29 cellular contexts compared by ENCODE assay signal in the genomic region with DNA sequence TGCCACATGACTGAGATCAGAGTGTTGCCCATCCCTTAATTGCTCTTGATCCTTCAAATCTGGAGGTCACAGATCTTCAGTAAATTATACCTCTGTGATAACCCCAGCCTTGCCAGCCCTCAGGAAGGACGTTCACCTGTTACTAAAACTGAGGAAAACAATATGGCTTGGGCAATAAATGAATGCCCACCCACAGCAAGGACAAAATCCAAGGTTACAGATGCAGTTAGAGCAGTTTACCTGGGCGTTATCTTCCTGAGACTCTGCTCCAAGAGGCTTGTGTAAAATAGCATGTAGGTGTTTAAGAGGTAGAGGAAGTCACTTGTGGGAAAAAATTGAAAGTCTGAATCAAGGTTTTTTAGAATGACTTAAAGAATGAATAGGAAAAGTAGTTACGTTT.
"Had no signal": no experiment of that assay in that cellular context is flagged by ENCODE, and none has a peak within 500 bp of the region (broad histone marks: within the 10 kb centered on the region; RNA-seq: fewer than 3 reads in every experiment).

No MANE protein-coding gene starts in this region.

- H3K36me3 Mint-ChIP-seq: activated naive CD8-positive, alpha-beta T cell; WTC11 had no signal

- H3K27ac Mint-ChIP-seq: activated CD8-positive, alpha-beta T cell treated with anti-CD3 and anti-CD28 coated beads for 36 hours; activated naive CD8-positive, alpha-beta T cell; activated T-helper 17 cell treated with anti-CD3 and anti-CD28 coated beads, Interleukin-2, amount 50 U/mL, for 72 hours; dendritic cell treated with granulocyte-macrophage colony-stimulating factor and Interleukin-4, amounts not matched to agents 40 ng/mL and 50 ng/mL, for 4 days; endodermal cell; T-helper 17 cell; WTC11 had no signal

- H3K4me3 Mint-ChIP-seq: activated CD8-positive, alpha-beta T cell treated with anti-CD3 and anti-CD28 coated beads for 36 hours; activated naive CD8-positive, alpha-beta T cell; activated T-cell treated with anti-CD3 and anti-CD28 coated beads, Interleukin-2, amount 50 U/mL, for 4 hours; activated T-helper 17 cell treated with anti-CD3 and anti-CD28 coated beads, Interleukin-2, amount 50 U/mL, for 72 hours; dendritic cell treated with granulocyte-macrophage colony-stimulating factor and Interleukin-4, amounts not matched to agents 40 ng/mL and 50 ng/mL, for 4 days; endodermal cell; T-helper 17 cell; WTC11 had no signal

- H3K4me1 Mint-ChIP-seq: activated T-helper 17 cell treated with anti-CD3 and anti-CD28 coated beads, Interleukin-2, amount 50 U/mL, for 72 hours; endodermal cell; T-helper 17 cell; WTC11 had no signal

- H3K36me3 ChIP-seq: gastrocnemius medialis had no signal

- H3K4me3 ChIP-seq: body of pancreas, coronary artery, dorsolateral prefrontal cortex, gastrocnemius medialis had no signal

- DNase-seq: activated CD4-positive, alpha-beta T cell treated with anti-CD3 and anti-CD28 coated beads for 1 hour; activated CD4-positive, alpha-beta T cell treated with anti-CD3 and anti-CD28 coated beads for 48 hours; activated CD4-positive, alpha-beta T cell treated with anti-CD3 and anti-CD28 coated beads, Interleukin-2, amount 50 U/mL, for 1 hour; activated CD4-positive, alpha-beta T cell treated with anti-CD3 and anti-CD28 coated beads, Interleukin-2, amount 50 U/mL, for 48 hours; activated CD8-positive, alpha-beta memory T cell treated with anti-CD3 and anti-CD28 coated beads for 24 hours; activated CD8-positive, alpha-beta T cell treated with anti-CD3 and anti-CD28 coated beads for 36 hours; activated effector memory CD4-positive, alpha-beta T cell treated with Interleukin-2 at 50 U/mL for 16 hours; activated gamma-delta T cell treated with Interleukin-2 at 50 U/mL for 16 hours; activated naive CD4-positive, alpha-beta T cell treated with anti-CD3 and anti-CD28 coated beads, Interleukin-2, amount 50 U/mL, for 16 hours; activated naive CD4-positive, alpha-beta T cell treated with Interleukin-2 at 50 U/mL for 16 hours; activated T-cell treated with anti-CD3 and anti-CD28 coated beads, Interleukin-2, amount 50 U/mL, for 4 hours; amniotic stem cell; anterior cingulate cortex; body of pancreas; caudate nucleus; dorsolateral prefrontal cortex; effector memory CD4-positive, alpha-beta T cell; endodermal cell; foreskin keratinocyte; gastrocnemius medialis; T-helper 1 cell; T-helper 17 cell had no signal

- H3K27me3 ChIP-seq: body of pancreas, foreskin keratinocyte, gastrocnemius medialis had no signal

- H3K9me3 ChIP-seq: body of pancreas, gastrocnemius medialis had no signal

- ATAC-seq: activated CD8-positive, alpha-beta T cell treated with anti-CD3 and anti-CD28 coated beads for 36 hours; activated T-cell treated with anti-CD3 and anti-CD28 coated beads, Interleukin-2, amount 50 U/mL, for 4 hours; activated T-helper 17 cell treated with anti-CD3 and anti-CD28 coated beads, Interleukin-2, amount 50 U/mL, for 72 hours; body of pancreas; esophagus mucosa; foreskin keratinocyte; gastrocnemius medialis; T-helper 17 cell; WTC11 had no signal

- H3K27me3 Mint-ChIP-seq: activated CD8-positive, alpha-beta T cell treated with anti-CD3 and anti-CD28 coated beads for 36 hours; activated T-helper 17 cell treated with anti-CD3 and anti-CD28 coated beads, Interleukin-2, amount 50 U/mL, for 72 hours; dendritic cell treated with granulocyte-macrophage colony-stimulating factor and Interleukin-4, amounts not matched to agents 40 ng/mL and 50 ng/mL, for 4 days had no signal

- H3K27ac ChIP-seq: coronary artery, dorsolateral prefrontal cortex, foreskin keratinocyte, gastrocnemius medialis, VCaP had no signal

- H3K9me3 Mint-ChIP-seq: activated CD8-positive, alpha-beta T cell treated with anti-CD3 and anti-CD28 coated beads for 36 hours; activated T-cell treated with anti-CD3 and anti-CD28 coated beads, Interleukin-2, amount 50 U/mL, for 4 hours; activated T-helper 17 cell treated with anti-CD3 and anti-CD28 coated beads, Interleukin-2, amount 50 U/mL, for 72 hours; dendritic cell treated with granulocyte-macrophage colony-stimulating factor and Interleukin-4, amounts not matched to agents 40 ng/mL and 50 ng/mL, for 4 days had no signal
